9 cellular contexts compared by ENCODE assay signal in the genomic region with DNA sequence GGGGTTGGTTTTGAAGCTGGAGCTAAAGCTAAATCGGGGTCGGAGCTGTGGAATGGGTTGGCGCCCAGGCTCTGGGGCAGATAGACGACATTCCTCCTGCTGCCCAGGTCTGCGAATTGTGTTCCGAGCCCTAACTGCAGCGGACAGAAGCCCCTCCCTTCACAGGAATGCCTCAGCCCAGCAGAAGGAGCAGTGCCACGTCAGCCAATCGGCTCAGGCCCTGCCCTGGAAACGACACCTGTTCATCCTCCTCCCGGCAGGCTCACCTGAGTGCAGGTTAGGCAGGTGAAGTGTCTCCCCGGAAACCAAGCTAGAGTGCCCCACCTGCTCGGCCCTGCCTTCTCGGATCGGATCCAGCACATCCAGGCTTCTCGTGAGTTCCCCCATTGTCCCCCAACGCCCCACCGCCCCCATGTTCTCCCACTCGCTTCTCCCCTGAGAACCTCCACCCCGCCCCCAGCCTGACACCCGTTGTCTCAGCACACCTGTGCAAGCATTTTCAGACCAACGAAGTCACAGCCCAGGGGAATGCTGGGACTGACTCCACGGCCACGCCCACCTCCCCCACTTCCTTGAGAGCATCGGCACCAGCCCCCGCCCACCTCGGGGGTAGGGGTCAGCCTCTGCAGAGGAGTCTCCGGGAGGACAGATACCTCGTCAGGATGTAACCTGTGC. TPM values are rescaled to one million over a fixed set of nuclear protein-coding genes. Genes with fewer than 3 reads are reported as not detected.
DNase-seq lines count a peak whose midpoint lies in the region; ATAC-seq and TF ChIP-seq lines count a peak whose summit lies in the region.
"Had no signal": no experiment of that assay in that cellular context is flagged by ENCODE, and none has a peak within 500 bp of the region (broad histone marks: within the 10 kb centered on the region; RNA-seq: fewer than 3 reads in every experiment).

No MANE protein-coding gene starts in this region.

- peak; percentile 86 for TF ChIP-seq POLR2A in transverse colon (IDR thresholded peaks at IDR 0.05)

- H3K4me1 ChIP-seq in transverse colon: peaks cover 0 to 30% (median 19%) of the 10 kb centered on the region in 4 donors

- no peak for ATAC-seq in activated naive CD8-positive, alpha-beta T cell treated with anti-CD3 and anti-CD28 coated beads, Interleukin-2, amount 50 U/mL, for 24 hours
- ATAC-seq in HG03139 (IDR thresholded peaks at IDR 0.05; ENCODE audit: unreplicated experiment): no peak

- CTCF ChIA-PET in activated naive CD4-positive, alpha-beta T cell treated with anti-CD3 and anti-CD28 coated beads for 36 hours (lab: Charles Lee): no interaction called here

- TF ChIP-seq CTCF in transverse colon (IDR thresholded peaks at IDR 0.05): no peak

- no peak for TF ChIP-seq EP300 in transverse colon (IDR thresholded peaks at IDR 0.05; ENCODE audit: low read depth)

- peaks cover 5% of the 10 kb centered on the region for H3K27me3 Mint-ChIP-seq in activated naive CD4-positive, alpha-beta T cell treated with anti-CD3 and anti-CD28 coated beads for 36 hours (ENCODE audit: low read depth)
- peaks cover 9% of the 10 kb centered on the region for H3K27me3 Mint-ChIP-seq in activated naive CD8-positive, alpha-beta T cell treated with anti-CD3 and anti-CD28 coated beads, Interleukin-2, amount 50 U/mL, for 24 hours

- H3K27ac Mint-ChIP-seq in activated naive CD4-positive, alpha-beta T cell treated with anti-CD3 and anti-CD28 coated beads for 36 hours: no peak overlapping the region
- H3K27ac Mint-ChIP-seq in activated naive CD8-positive, alpha-beta T cell treated with anti-CD3 and anti-CD28 coated beads, Interleukin-2, amount 50 U/mL, for 24 hours: no peak overlapping the region

- peaks cover 4% of the 10 kb centered on the region for H3K9me3 Mint-ChIP-seq in activated naive CD4-positive, alpha-beta T cell treated with anti-CD3 and anti-CD28 coated beads for 36 hours
- peaks cover 9% of the 10 kb centered on the region for H3K9me3 Mint-ChIP-seq in activated naive CD8-positive, alpha-beta T cell treated with anti-CD3 and anti-CD28 coated beads, Interleukin-2, amount 50 U/mL, for 24 hours

- peak overlapping the region; percentile 40 for H3K4me3 Mint-ChIP-seq in activated naive CD4-positive, alpha-beta T cell treated with anti-CD3 and anti-CD28 coated beads for 36 hours
- peak overlapping the region; percentile 34 for H3K4me3 Mint-ChIP-seq in activated naive CD8-positive, alpha-beta T cell treated with anti-CD3 and anti-CD28 coated beads, Interleukin-2, amount 50 U/mL, for 24 hours

- intact Hi-C loops in activated naive CD4-positive, alpha-beta T cell treated with anti-CD3 and anti-CD28 coated beads for 36 hours (cut with micrococcal nuclease): loop anchor here (5.0 kb wide), 1 partner anchor 382 kb away; a partner anchor contains a TSS
- intact Hi-C loops in transverse colon (cut with DNase I; ENCODE audit: low total_unique reads): no loop called here

- H3K36me3 Mint-ChIP-seq in activated naive CD4-positive, alpha-beta T cell treated with anti-CD3 and anti-CD28 coated beads for 36 hours (ENCODE audit: low read depth): peaks cover 2% of the 10 kb centered on the region
- H3K36me3 Mint-ChIP-seq in activated naive CD8-positive, alpha-beta T cell treated with anti-CD3 and anti-CD28 coated beads, Interleukin-2, amount 50 U/mL, for 24 hours (ENCODE audit: low read depth): peaks cover 6% of the 10 kb centered on the region

- H3K9me3 ChIP-seq in transverse colon: no peaks in the 10 kb centered on the region

- peak; percentile 35 for DNase-seq in activated naive CD4-positive, alpha-beta T cell treated with anti-CD3 and anti-CD28 coated beads for 36 hours
- DNase-seq in activated naive CD4-positive, alpha-beta T cell treated with Interleukin-2 at 50 U/mL for 16 hours: no peak
- peak; percentile 25 for DNase-seq in activated naive CD8-positive, alpha-beta T cell treated with anti-CD3 and anti-CD28 coated beads, Interleukin-2, amount 50 U/mL, for 24 hours
- DNase-seq in kidney tubule cell (ENCODE audit: low spot score) (peak; percentile 75), transverse colon (peak; percentile 92), T1000 (lab: John Stamatoyannopoulos, UW) (no peak)
- no peak for DNase-seq in stimulated activated naive CD4-positive, alpha-beta T cell treated with Interleukin-2 at 50 U/mL for 16 hours (lab: John Stamatoyannopoulos, UW)

- no peaks in the 10 kb centered on the region for H3K36me3 ChIP-seq in transverse colon

- peak overlapping the region; percentile 82 to 89 (median 87) for H3K27ac ChIP-seq in transverse colon

- H3K4me3 ChIP-seq in transverse colon: peak overlapping the region in 3 of 4 donors; percentile 22 to 36 (median 23)

- in situ Hi-C loops in transverse colon (cut with MboI; ENCODE audit: low pct_ligation_motif_present in 1 of 4, low pct_unique_long_range_greater_than_20kb in 1 of 4, low sequenced_read_pairs in 3 of 4): no loop called here

- 6% methylated on average over 20 of the region's 29 CpGs; no CpG with 5 or more reads in 1 of the 2 donors for WGBS in transverse colon (ENCODE audit: low coverage in 1 of 2), 2 donors

- H3K27me3 ChIP-seq in transverse colon: no peaks in the 10 kb centered on the region

- H3K4me1 Mint-ChIP-seq in activated naive CD4-positive, alpha-beta T cell treated with anti-CD3 and anti-CD28 coated beads for 36 hours (ENCODE audit: low read depth): peaks cover 28% of the 10 kb centered on the region
- peaks cover 26% of the 10 kb centered on the region for H3K4me1 Mint-ChIP-seq in activated naive CD8-positive, alpha-beta T cell treated with anti-CD3 and anti-CD28 coated beads, Interleukin-2, amount 50 U/mL, for 24 hours

RNA-seq across cellular contexts. Expression of a gene that starts 0.8 kb away (rescaled TPM):
- under 1 TPM in 1 of 2 experiments, not detected in 1; 0.21 TPM for total RNA-seq in activated naive CD4-positive, alpha-beta T cell treated with anti-CD3 and anti-CD28 coated beads for 36 hours
- 10 to 100 TPM; 19.7 to 66.8 (median 51.2) TPM for total RNA-seq in transverse colon

RNA-seq across cellular contexts. Expression of a gene that starts 14.8 kb away (rescaled TPM):
- not detected for total RNA-seq in activated naive CD4-positive, alpha-beta T cell treated with anti-CD3 and anti-CD28 coated beads for 36 hours
- total RNA-seq in transverse colon: 100 to 1,000 TPM in 1 of 4 donors, 10 to 100 TPM in 3; 43.8 to 100 (median 57.6) TPM
- total RNA-seq: mononuclear cell had no signal

RNA-seq across cellular contexts. Expression of a gene that starts 30.2 kb away (rescaled TPM):
- not detected for total RNA-seq in activated naive CD4-positive, alpha-beta T cell treated with anti-CD3 and anti-CD28 coated beads for 36 hours
- 1 to 10 TPM; 2.4 to 7.8 (median 5.3) TPM for total RNA-seq in transverse colon

Comparison
In these comparisons a context has a peak if more than half of its experiments do, and no peak if none do; other contexts are left out.
1. DNase-seq: peak in activated naive CD4-positive, alpha-beta T cell treated with anti-CD3 and anti-CD28 coated beads for 36 hours (single experiment), activated naive CD8-positive, alpha-beta T cell treated with anti-CD3 and anti-CD28 coated beads, Interleukin-2, amount 50 U/mL, for 24 hours (single experiment), kidney tubule cell (single experiment) and transverse colon (single experiment); none in activated naive CD4-positive, alpha-beta T cell treated with Interleukin-2 at 50 U/mL for 16 hours (single experiment), stimulated activated naive CD4-positive, alpha-beta T cell treated with Interleukin-2 at 50 U/mL for 16 hours (single experiment) and T1000 (single experiment).
2. RNA of a gene that starts 0.8 kb away (total RNA-seq): 19.7 to 66.8 TPM in transverse colon; 0.21 TPM in activated naive CD4-positive, alpha-beta T cell treated with anti-CD3 and anti-CD28 coated beads for 36 hours; every median in the first group is over 10 times any median in the second.
3. RNA of a gene that starts 14.8 kb away (total RNA-seq): 43.8 to 100 TPM in transverse colon; not detected in activated naive CD4-positive, alpha-beta T cell treated with anti-CD3 and anti-CD28 coated beads for 36 hours; every median in the first group is over 10 times any median in the second.